8 cellular contexts compared by ENCODE assay signal in genomic region chr17:50547035-50547735, GRCh38. TPM values are rescaled to one million over a fixed set of nuclear protein-coding genes. Genes with fewer than 3 reads are reported as not detected.
DNase-seq lines count a peak whose midpoint lies in the region; ATAC-seq and TF ChIP-seq lines count a peak whose summit lies in the region.

SPATA20 (plus strand) TSS chr17:50547174; CDS start chr17:50547209, 35 bp downstream.

- peak within 1 kb of the TSS; percentile 73 to 86 for H3K4me3 Mint-ChIP-seq in CD14-positive monocyte
- H3K4me3 Mint-ChIP-seq in effector memory CD8-positive, alpha-beta T cell, result peak within 1 kb of the TSS; percentile 77 to 78

- WGBS in mesendoderm (ENCODE audit: extremely low coverage, insufficient coverage, low lambda C conversion rate), result no CpG with 5 or more reads among the region's 42 CpGs

- POLR2A ChIA-PET in activated CD8-positive, alpha-beta memory T cell treated with anti-CD3 and anti-CD28 coated beads for 36 hours (lab: Charles Lee), result interaction anchor here (0.7 to 1.0 kb wide), 2 partner anchors 14 to 156 kb away, joined by 3 to 5 read pairs; partner anchors contain the start of gene CACNA1G

- no peaks in the 10 kb centered on the region for H3K36me3 ChIP-seq in mesendoderm (ENCODE audit: control insufficient read depth, insufficient read depth, low read length)

- H3K56ac ChIP-seq in mesendoderm (ENCODE audit: low read length), result peak within 1 kb of the TSS; percentile 53

- peak within 1 kb of the TSS; percentile 89 for H3K9ac ChIP-seq in mesendoderm (ENCODE audit: low read length)

- CTCF ChIA-PET in activated CD8-positive, alpha-beta memory T cell treated with anti-CD3 and anti-CD28 coated beads for 36 hours (lab: Charles Lee), result interaction anchor here (0.6 to 1.5 kb wide), 7 partner anchors 56 to 157 kb away, joined by 3 to 5 read pairs (median 3); no protein-coding TSS in a partner anchor

- peak within 1 kb of the TSS; percentile 2 for H3K4me2 ChIP-seq in mesendoderm (ENCODE audit: low read length)

- no peaks in the 10 kb centered on the region for H3K79me2 ChIP-seq in mesendoderm (ENCODE audit: control insufficient read depth, insufficient read depth, low read length)

- H4K5ac ChIP-seq in mesendoderm (ENCODE audit: low read length), result no peak within 1 kb of the TSS

- no peaks in the 10 kb centered on the region for H3K27me3 ChIP-seq in mesendoderm (ENCODE audit: insufficient read depth, low read length, poor library complexity)

- peak; percentile 98 for TF ChIP-seq CTCF in CD14-positive monocyte (IDR thresholded peaks at IDR 0.05)

- H3K27me3 Mint-ChIP-seq in CD14-positive monocyte (ENCODE audit: low read depth in 3 of 3), result peaks cover 9 to 15% (median 14%) of the 10 kb centered on the region in 3 donors
- H3K27me3 Mint-ChIP-seq in effector memory CD8-positive, alpha-beta T cell, result peaks cover 7 to 15% of the 10 kb centered on the region in 2 donors

- H3K23ac ChIP-seq in mesendoderm (ENCODE audit: low read length), result no peak within 1 kb of the TSS

- peak within 1 kb of the TSS; percentile 1 for H2AK5ac ChIP-seq in mesendoderm (ENCODE audit: low read length)

- peaks cover 28% of the 10 kb centered on the region for H3K4me1 Mint-ChIP-seq in CD14-positive monocyte
- H3K4me1 Mint-ChIP-seq in effector memory CD8-positive, alpha-beta T cell (ENCODE audit: low read depth in 2 of 2), result peaks cover 13 to 16% of the 10 kb centered on the region in 2 donors

- H2BK15ac ChIP-seq in mesendoderm (replicated peaks; ENCODE audit: low read depth), result no peak within 1 kb of the TSS

- DNase-seq in CD14-positive monocyte (ENCODE audit: low spot score), result peak; percentile 87
- peak; percentile 79 for DNase-seq in NCI-H82 treated with DMSO at 0.1 percent for 48 hours (lab: John Stamatoyannopoulos, UW; ENCODE audit: unreplicated experiment)
- DNase-seq in effector memory CD8-positive, alpha-beta T cell, result peak; percentile 82 to 87 (median 84)
- peak; percentile 95 for DNase-seq in mesendoderm
- peak; percentile 63 for DNase-seq in stimulated activated CD8-positive, alpha-beta memory T cell treated with anti-CD3 and anti-CD28 coated beads, Interleukin-12 subunit alpha, Interleukin-12 subunit beta, amount 100 ng/mL, for 4 hours (ENCODE audit: low read depth)

- H3K27ac ChIP-seq in mesendoderm (ENCODE audit: low read depth, low read length), result peak within 1 kb of the TSS; percentile 51

- H3K79me1 ChIP-seq in mesendoderm (ENCODE audit: low read length), result no peaks in the 10 kb centered on the region

- peak within 1 kb of the TSS; percentile 43 for H3K4me3 ChIP-seq in mesendoderm (ENCODE audit: low read length)

- H2BK120ac ChIP-seq in mesendoderm (ENCODE audit: low read depth, low read length), result peak within 1 kb of the TSS; percentile 21

- H2BK5ac ChIP-seq in mesendoderm (ENCODE audit: low read length), result peak within 1 kb of the TSS; percentile 93

- H3K4ac ChIP-seq in mesendoderm (ENCODE audit: low read depth, low read length), result no peak within 1 kb of the TSS

- H3K36me3 Mint-ChIP-seq in CD14-positive monocyte, result peaks cover 0 to 7% of the 10 kb centered on the region in 2 donors
- peaks cover 7% of the 10 kb centered on the region for H3K36me3 Mint-ChIP-seq in effector memory CD8-positive, alpha-beta T cell (ENCODE audit: insufficient read depth)

- H3K4me1 ChIP-seq in mesendoderm (ENCODE audit: control insufficient read depth, low read depth, low read length), result peaks cover 7% of the 10 kb centered on the region

- intact Hi-C loops in CD14-positive monocyte (cut with micrococcal nuclease), result loop anchor here (2.0 to 10.0 kb wide), 6 partner anchors 62 to 298 kb away; partner anchors contain the start of gene ANKRD40 (in 2 of the 2)

- no peak within 1 kb of the TSS for H4K8ac ChIP-seq in mesendoderm (ENCODE audit: low read depth, low read length)

- no peaks in the 10 kb centered on the region for H3K9me3 Mint-ChIP-seq in CD14-positive monocyte
- H3K9me3 Mint-ChIP-seq in effector memory CD8-positive, alpha-beta T cell, result no peaks in the 10 kb centered on the region

- H3K18ac ChIP-seq in mesendoderm (ENCODE audit: low read length), result no peak within 1 kb of the TSS

- peak within 1 kb of the TSS; percentile 49 to 80 (median 66) for H3K27ac Mint-ChIP-seq in CD14-positive monocyte
- peak within 1 kb of the TSS; percentile 46 to 88 for H3K27ac Mint-ChIP-seq in effector memory CD8-positive, alpha-beta T cell

- ATAC-seq in GM19351 (IDR thresholded peaks at IDR 0.05; ENCODE audit: unreplicated experiment) (peak; percentile 87), HG03565 (IDR thresholded peaks at IDR 0.05; ENCODE audit: unreplicated experiment) (peak; percentile 56)
- ATAC-seq in effector memory CD8-positive, alpha-beta T cell (replicated peaks), result peak; percentile 84

RNA-seq across cellular contexts. Expression of gene SPATA20, which starts in this region (rescaled TPM):
- polyA plus RNA-seq in CD14-positive monocyte, result 10 to 100 TPM in 1 of 2 donors, 1 to 10 TPM in 1; 9.3 to 12.2 TPM
- 10 to 100 TPM; 34.8 to 35.0 TPM for total RNA-seq in activated CD8-positive, alpha-beta memory T cell treated with anti-CD3 and anti-CD28 coated beads for 36 hours
- 9.8 TPM for polyA plus RNA-seq in mesendoderm (2013, experiment 1 of 2)
- 9.4 TPM for polyA plus RNA-seq in mesendoderm (2013, experiment 2 of 2)

Comparison
In these comparisons a context has a peak if more than half of its experiments do, and no peak if none do; other contexts are left out.
1. Peak in every context shown above with its lines: DNase-seq, ATAC-seq, H3K4me3 ChIP-seq and H3K27ac ChIP-seq.